In genomic region chr1:113140588-113141446, GRCh38 we compare ENCODE assay signal across 8 cellular contexts.
DNase-seq lines count a peak whose midpoint lies in the region; ATAC-seq and TF ChIP-seq lines count a peak whose summit lies in the region.

No MANE protein-coding gene starts in this region.

- H3K36me3 ChIP-seq in HAP-1 (replicated peaks) (no peaks in the 10 kb centered on the region), SU-DHL-6 (ENCODE audit: low read length) (no peaks in the 10 kb centered on the region)

- H3K9ac ChIP-seq in SU-DHL-6 (ENCODE audit: low read length): no peak overlapping the region

- in situ Hi-C loops in HAP-1 (cut with MboI; ENCODE audit: low sequenced_read_pairs): loop anchor here (5.0 kb wide), 1 partner anchor 536 kb away; no protein-coding TSS in a partner anchor

- intact Hi-C loops in left cardiac atrium (cut with DNase I): loop anchor here (1.0 to 5.0 kb wide), 3 partner anchors 311 to 537 kb away; no protein-coding TSS in a partner anchor

- DNase-seq in GF-D8 (lab: John Stamatoyannopoulos, UW) (peak; percentile 26), HAP-1 (ENCODE audit: low spot score in 2 of 2) (peak; percentile 79 to 80), NAMALWA (ENCODE audit: low spot score) (peak; percentile 81), amniotic epithelial cell (ENCODE audit: low read depth) (peak; percentile 57), left cardiac atrium (peak; percentile 61), putamen (ENCODE audit: low spot score) (peak; percentile 69)

- H3F3A ChIP-seq in SU-DHL-6 (ENCODE audit: insufficient read depth): no peaks in the 10 kb centered on the region

- no peaks in the 10 kb centered on the region for H4K20me1 ChIP-seq in SU-DHL-6 (ENCODE audit: low read depth, low read length)

- no peaks in the 10 kb centered on the region for H3K9me3 ChIP-seq in HAP-1
- H3K9me3 ChIP-seq in SU-DHL-6 (ENCODE audit: insufficient read depth, low read length): no peaks in the 10 kb centered on the region

- H3K79me2 ChIP-seq in SU-DHL-6 (ENCODE audit: insufficient read depth, low read length): no peaks in the 10 kb centered on the region

- H3K27me3 ChIP-seq in HAP-1 (ENCODE audit: low read depth) (no peaks in the 10 kb centered on the region), SU-DHL-6 (ENCODE audit: low read length) (no peaks in the 10 kb centered on the region)

- H3K4me1 ChIP-seq in HAP-1: peaks cover 2% of the 10 kb centered on the region; the same call in 1 of the 2 replicates

- H3K4me3 ChIP-seq in HAP-1: no peak overlapping the region
- H3K4me3 ChIP-seq in SU-DHL-6 (ENCODE audit: insufficient read depth, low read length, poor library complexity, severe bottlenecking): no peak overlapping the region

- no peaks in the 10 kb centered on the region for H3K9me2 ChIP-seq in SU-DHL-6 (replicated peaks; ENCODE audit: insufficient read depth, low read length)

- peak; percentile 88 for TF ChIP-seq CTCF in SU-DHL-6 (IDR thresholded peaks at IDR 0.05; ENCODE audit: insufficient read depth, low read length, poor library complexity, severe bottlenecking)

- ATAC-seq in left cardiac atrium (peak; percentile 88 to 91), HG02970 (IDR thresholded peaks at IDR 0.05; ENCODE audit: low FRiP score, unreplicated experiment) (no peak)

- no peak overlapping the region for H3K4me2 ChIP-seq in SU-DHL-6 (ENCODE audit: low read depth, low read length, poor library complexity, severe bottlenecking)

- H2AFZ ChIP-seq in SU-DHL-6 (ENCODE audit: low read depth, low read length, severe bottlenecking): peak overlapping the region; percentile 6

- H3K27ac ChIP-seq in SU-DHL-6 (ENCODE audit: low read depth, low read length): no peak overlapping the region

Comparison
In these comparisons a context has a peak if more than half of its experiments do, and no peak if none do; other contexts are left out.
1. DNase-seq: peak in every context shown above with its lines; median percentile 81 in NAMALWA; 80 in HAP-1; 69 in putamen; 61 in left cardiac atrium; 57 in amniotic epithelial cell; 26 in GF-D8.